In the genomic region with DNA sequence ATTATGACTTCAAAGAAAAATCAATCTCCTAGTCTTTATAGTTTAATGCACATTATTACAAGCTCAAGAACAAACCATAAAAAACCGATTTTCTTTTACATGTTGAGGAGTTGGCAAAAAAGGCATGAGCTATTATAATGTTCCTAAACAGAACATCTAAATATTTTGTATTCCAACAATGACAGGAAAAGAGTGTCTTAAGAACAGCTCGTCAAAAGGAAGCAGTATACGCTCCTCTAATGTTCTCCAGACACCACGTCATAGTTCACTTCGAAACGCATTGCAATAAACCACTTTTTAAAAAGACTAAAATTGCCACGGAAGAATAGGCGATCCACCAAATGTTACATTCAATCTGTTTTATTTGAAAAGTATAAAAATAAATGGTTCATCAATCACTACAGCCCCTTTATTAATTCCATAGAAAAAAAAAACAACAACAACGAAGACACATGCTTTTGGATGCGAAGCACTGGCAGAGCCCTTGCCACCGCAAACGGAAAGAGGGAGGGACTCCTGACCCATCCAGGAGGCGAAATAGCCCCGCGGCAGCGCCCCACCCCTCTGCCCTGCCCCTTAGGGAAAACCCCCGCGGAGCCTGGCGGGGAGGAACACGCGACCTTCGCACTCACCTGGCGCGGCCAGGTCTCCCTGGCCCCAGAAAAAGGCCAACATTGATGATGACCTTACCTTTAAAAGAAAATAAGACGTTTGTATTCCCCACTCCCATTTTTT, we compare ENCODE assay signal across 9 cellular contexts. TPM values are rescaled to one million over a fixed set of nuclear protein-coding genes. Genes with fewer than 3 reads are reported as not detected.
DNase-seq lines count a peak whose midpoint lies in the region; ATAC-seq and TF ChIP-seq lines count a peak whose summit lies in the region.
"Had no signal": no experiment of that assay in that cellular context is flagged by ENCODE, and none has a peak within 500 bp of the region (broad histone marks: within the 10 kb centered on the region; RNA-seq: fewer than 3 reads in every experiment).

No MANE protein-coding gene starts in this region.

- H3K4me3 ChIP-seq in esophagus muscularis mucosa, result peak overlapping the region; percentile 47 to 52 (median 50)
- H3K4me3 ChIP-seq in testis, result peak overlapping the region; percentile 43 to 56

- peaks cover 3% of the 10 kb centered on the region for H3K9me3 Mint-ChIP-seq in mesothelial cell of epicardium

- peaks cover 56% of the 10 kb centered on the region for H3K4me1 Mint-ChIP-seq in mesothelial cell of epicardium

- 33% methylated on average over 25 of the region's 25 CpGs for WGBS in esophagus muscularis mucosa
- WGBS in testis, 2 donors, result 11 to 12% methylated on average over 25 of the region's 25 CpGs

- H3K4me3 Mint-ChIP-seq in mesothelial cell of epicardium, result peak overlapping the region; percentile 74

- TF ChIP-seq CTCF in esophagus muscularis mucosa (IDR thresholded peaks at IDR 0.05) (no peak), mesothelial cell of epicardium (IDR thresholded peaks at IDR 0.05; ENCODE audit: unreplicated experiment) (no peak), testis (IDR thresholded peaks at IDR 0.05) (no peak)

- H3K27me3 Mint-ChIP-seq in mesothelial cell of epicardium (ENCODE audit: low read depth), result peaks cover 13% of the 10 kb centered on the region

- no peaks in the 10 kb centered on the region for H3K36me3 ChIP-seq in esophagus muscularis mucosa
- no peaks in the 10 kb centered on the region for H3K36me3 ChIP-seq in testis (ENCODE audit: low read depth, missing control alignments)

- DNase-seq in NCI-H2227 (lab: John Stamatoyannopoulos, UW; ENCODE audit: unreplicated experiment) (peak; percentile 36), NCI-H2227 treated with DMSO at 0.1 percent for 48 hours (lab: John Stamatoyannopoulos, UW) (no peak), esophagus muscularis mucosa (ENCODE audit: extremely low spot score) (no peak), mesothelial cell of epicardium (ENCODE audit: low spot score in 2 of 2, unreplicated experiment in 2 of 2) (no peak), testis (no peak), erythroblast (lab: John Stamatoyannopoulos, UW) (no peak)

- ATAC-seq in HG02678 (IDR thresholded peaks at IDR 0.05; ENCODE audit: unreplicated experiment) (no peak), HG03342 (IDR thresholded peaks at IDR 0.05; ENCODE audit: unreplicated experiment) (no peak)

- H3K4me1 ChIP-seq in esophagus muscularis mucosa, result peaks cover 38 to 56% (median 50%) of the 10 kb centered on the region in 4 donors
- peaks cover 10% of the 10 kb centered on the region for H3K4me1 ChIP-seq in testis

- H3K27me3 ChIP-seq in esophagus muscularis mucosa (no peaks in the 10 kb centered on the region), testis (no peaks in the 10 kb centered on the region)

- H3K9me3 ChIP-seq in esophagus muscularis mucosa (no peaks in the 10 kb centered on the region), testis (no peaks in the 10 kb centered on the region)

- TF ChIP-seq POLR2A in esophagus muscularis mucosa (IDR thresholded peaks at IDR 0.05; ENCODE audit: low read depth), result no peak
- TF ChIP-seq POLR2A in testis (IDR thresholded peaks at IDR 0.05), result no peak
- TF ChIP-seq POLR2A in erythroblast (IDR thresholded peaks at IDR 0.05; ENCODE audit: low read length), result no peak

- TF ChIP-seq EP300 in esophagus muscularis mucosa (IDR thresholded peaks at IDR 0.05), result no peak

- intact Hi-C loops in esophagus muscularis mucosa (cut with DNase I), result loop anchor here (5.0 kb wide), 1 partner anchor 45 kb away; the partner anchor contains the start of gene MBP
- intact Hi-C loops in testis (cut with DNase I; ENCODE audit: low total_unique reads), result no loop called here

- H3K36me3 Mint-ChIP-seq in mesothelial cell of epicardium, result no peaks in the 10 kb centered on the region

- H3K27ac Mint-ChIP-seq in mesothelial cell of epicardium, result peak overlapping the region; percentile 85

- H3K27ac ChIP-seq in esophagus muscularis mucosa (replicated peaks in 1 of 4), result peak overlapping the region; percentile 78 to 83 (median 80)
- H3K27ac ChIP-seq in testis, result peak overlapping the region; percentile 61 to 69
- H3K27ac ChIP-seq: 22Rv1 had no signal

RNA-seq across cellular contexts. Expression of gene MBP, which starts 45.8 kb away (rescaled TPM):
- total RNA-seq in esophagus muscularis mucosa (10 to 100 TPM; 21.9 to 31.3 (median 27.3) TPM), mesothelial cell of epicardium (19.1 to 20.8 TPM (median 20.6 TPM) in 3 replicates), testis (10 to 100 TPM; 15.4 to 20.3 TPM)
- polyA plus RNA-seq in testis (ENCODE audit: insufficient read depth, low read depth, low replicate concordance), result 16.7 TPM
